In the genomic region with DNA sequence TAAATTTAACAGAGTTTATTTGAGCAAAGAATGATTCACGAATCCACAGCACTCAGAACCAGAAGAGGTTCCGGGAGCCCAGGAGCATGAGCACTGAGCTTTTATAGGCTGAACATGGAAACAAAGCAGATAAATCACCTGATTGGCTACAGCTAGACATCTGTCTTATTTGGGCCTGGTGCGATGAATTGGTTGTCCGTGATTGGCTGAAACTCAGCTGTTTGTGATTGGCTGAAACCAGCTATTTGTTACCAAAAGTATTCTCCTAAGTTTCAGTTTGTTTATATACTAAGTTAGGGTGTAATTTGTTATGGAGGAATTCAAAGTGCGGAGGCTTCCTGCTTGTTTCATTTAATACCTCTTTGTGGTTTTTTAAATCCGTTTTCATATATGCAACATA, we compare ENCODE assay signal across 17 cellular contexts. TPM values are rescaled to one million over a fixed set of nuclear protein-coding genes. Genes with fewer than 3 reads are reported as not detected.
DNase-seq lines count a peak whose midpoint lies in the region; ATAC-seq, FAIRE-seq and TF ChIP-seq lines count a peak whose summit lies in the region.
"Had no signal": no experiment of that assay in that cellular context is flagged by ENCODE, and none has a peak within 500 bp of the region (broad histone marks: within the 10 kb centered on the region; RNA-seq: fewer than 3 reads in every experiment).

No MANE protein-coding gene starts in this region.

- ATAC-seq in activated naive CD8-positive, alpha-beta T cell treated with anti-CD3 and anti-CD28 coated beads, Interleukin-2, amount 10 ng/mL, durations not matched to agents 7 days and 5 days (ENCODE audit: low read depth), result peak; percentile 85
- no peak for ATAC-seq in GM23338
- ATAC-seq in HG02884 (IDR thresholded peaks at IDR 0.05; ENCODE audit: unreplicated experiment), result no peak
- ATAC-seq: left ventricle myocardium superior had no signal

- no peaks in the 10 kb centered on the region for H3K9me2 ChIP-seq in GM23338 (ENCODE audit: insufficient read depth)

- no peak overlapping the region for H3K4me3 ChIP-seq in GM23338
- H3K4me3 ChIP-seq: A549 had no signal

- POLR2A ChIA-PET in activated naive CD8-positive, alpha-beta T cell treated with anti-CD3 and anti-CD28 coated beads, Interleukin-2, amount 10 ng/mL, durations not matched to agents 7 days and 5 days (lab: Charles Lee), result interaction anchor here (0.7 to 3.3 kb wide), 12 partner anchors 10 to 52 kb away, joined by 3 to 21 read pairs (median 8); a partner anchor contains a TSS

- H3K9me3 Mint-ChIP-seq in activated naive CD8-positive, alpha-beta T cell treated with anti-CD3 and anti-CD28 coated beads, Interleukin-2, amount 10 ng/mL, durations not matched to agents 7 days and 5 days, result no peaks in the 10 kb centered on the region
- no peaks in the 10 kb centered on the region for H3K9me3 Mint-ChIP-seq in GM23338
- H3K9me3 Mint-ChIP-seq: neural crest cell had no signal

- no peaks in the 10 kb centered on the region for H3F3A ChIP-seq in GM23338 (replicated peaks; ENCODE audit: low read depth)

- peak overlapping the region; percentile 51 for H3K4me3 Mint-ChIP-seq in activated naive CD8-positive, alpha-beta T cell treated with anti-CD3 and anti-CD28 coated beads, Interleukin-2, amount 10 ng/mL, durations not matched to agents 7 days and 5 days
- no peak overlapping the region for H3K4me3 Mint-ChIP-seq in GM23338
- H3K4me3 Mint-ChIP-seq: neural crest cell had no signal

- H3K27ac Mint-ChIP-seq in activated naive CD8-positive, alpha-beta T cell treated with anti-CD3 and anti-CD28 coated beads, Interleukin-2, amount 10 ng/mL, durations not matched to agents 7 days and 5 days, result peak overlapping the region; percentile 78
- H3K27ac Mint-ChIP-seq in GM23338, result no peak overlapping the region

- no peak overlapping the region for H3K27ac ChIP-seq in GM23338 (ENCODE audit: low read depth)
- H3K27ac ChIP-seq: A549 had no signal

- no peaks in the 10 kb centered on the region for H3K36me3 ChIP-seq in GM23338 (ENCODE audit: insufficient read depth)

- H3K4me1 ChIP-seq in GM23338 (ENCODE audit: insufficient read depth), result peaks cover 6% of the 10 kb centered on the region; the same call in 1 of the 2 replicates
- H3K4me1 ChIP-seq: A549 had no signal

- no peaks in the 10 kb centered on the region for H3K36me3 Mint-ChIP-seq in activated naive CD8-positive, alpha-beta T cell treated with anti-CD3 and anti-CD28 coated beads, Interleukin-2, amount 10 ng/mL, durations not matched to agents 7 days and 5 days
- H3K36me3 Mint-ChIP-seq in GM23338 (ENCODE audit: low read depth), result no peaks in the 10 kb centered on the region

- TF ChIP-seq CTCF in GM23338 (conservative IDR thresholded peaks at IDR 0.05; ENCODE audit: low read depth in 2 of 2), result no peak

- H3K27me3 ChIP-seq in GM23338 (ENCODE audit: insufficient read depth), result no peaks in the 10 kb centered on the region

- H3K4me1 Mint-ChIP-seq in activated naive CD8-positive, alpha-beta T cell treated with anti-CD3 and anti-CD28 coated beads, Interleukin-2, amount 10 ng/mL, durations not matched to agents 7 days and 5 days, result peaks cover 38% of the 10 kb centered on the region
- peaks cover 14% of the 10 kb centered on the region; the same call in 2 of the 3 replicates for H3K4me1 Mint-ChIP-seq in GM23338

- H3K79me2 ChIP-seq in GM23338 (replicated peaks; ENCODE audit: insufficient read depth), result no peaks in the 10 kb centered on the region

- no peaks in the 10 kb centered on the region for H4K20me1 ChIP-seq in GM23338 (replicated peaks; ENCODE audit: insufficient read depth)

- no peak overlapping the region for H2AFZ ChIP-seq in GM23338

- no peak overlapping the region for H3K4me2 ChIP-seq in GM23338
- H3K4me2 ChIP-seq: A549 had no signal

- peak; percentile 62 to 63 for DNase-seq in activated CD4-positive, alpha-beta T cell treated with anti-CD3 and anti-CD28 coated beads for 4 hours
- no peak for DNase-seq in activated CD4-positive, alpha-beta T cell treated with anti-CD3 and anti-CD28 coated beads for 1 hour
- DNase-seq in T-helper 22 cell (ENCODE audit: low read depth) (peak; percentile 19), GM19239 (ENCODE audit: insufficient read length, low spot score) (no peak), GM23338 (ENCODE audit: low spot score) (no peak)
- DNase-seq in activated naive CD8-positive, alpha-beta T cell treated with anti-CD3 and anti-CD28 coated beads, Interleukin-2, amount 10 ng/mL, durations not matched to agents 7 days and 5 days, result no peak
- peak; percentile 43 for DNase-seq in stimulated activated naive CD4-positive, alpha-beta T cell treated with Interleukin-2 at 50 U/mL for 16 hours (lab: John Stamatoyannopoulos, UW)
- DNase-seq: activated CD4-positive, CD25-positive, alpha-beta regulatory T cell treated with anti-CD3 and anti-CD28 coated beads, Interleukin-2, amount 50 U/mL, for 72 hours; cortex of kidney; left ventricle myocardium superior; NCI-H1105; NCI-H345; right cardiac atrium had no signal

- H3K27me3 Mint-ChIP-seq in activated naive CD8-positive, alpha-beta T cell treated with anti-CD3 and anti-CD28 coated beads, Interleukin-2, amount 10 ng/mL, durations not matched to agents 7 days and 5 days, result no peaks in the 10 kb centered on the region
- peaks cover 4% of the 10 kb centered on the region for H3K27me3 Mint-ChIP-seq in GM23338 (ENCODE audit: insufficient read depth, low read depth, poor library complexity)

- no peak for FAIRE-seq in GM19239 (lab: Jason Lieb, UNC)
- FAIRE-seq: A549, D721Med had no signal

TF ChIP-seq in GM23338, 12 proteins besides CTCF, POLR2A, EP300 and RAD21 (continues in another document):
- TF ChIP-seq POLR2AphosphoS5 (IDR thresholded peaks at IDR 0.05; ENCODE audit: low read depth), result no peak
- TF ChIP-seq, protein P1, sequence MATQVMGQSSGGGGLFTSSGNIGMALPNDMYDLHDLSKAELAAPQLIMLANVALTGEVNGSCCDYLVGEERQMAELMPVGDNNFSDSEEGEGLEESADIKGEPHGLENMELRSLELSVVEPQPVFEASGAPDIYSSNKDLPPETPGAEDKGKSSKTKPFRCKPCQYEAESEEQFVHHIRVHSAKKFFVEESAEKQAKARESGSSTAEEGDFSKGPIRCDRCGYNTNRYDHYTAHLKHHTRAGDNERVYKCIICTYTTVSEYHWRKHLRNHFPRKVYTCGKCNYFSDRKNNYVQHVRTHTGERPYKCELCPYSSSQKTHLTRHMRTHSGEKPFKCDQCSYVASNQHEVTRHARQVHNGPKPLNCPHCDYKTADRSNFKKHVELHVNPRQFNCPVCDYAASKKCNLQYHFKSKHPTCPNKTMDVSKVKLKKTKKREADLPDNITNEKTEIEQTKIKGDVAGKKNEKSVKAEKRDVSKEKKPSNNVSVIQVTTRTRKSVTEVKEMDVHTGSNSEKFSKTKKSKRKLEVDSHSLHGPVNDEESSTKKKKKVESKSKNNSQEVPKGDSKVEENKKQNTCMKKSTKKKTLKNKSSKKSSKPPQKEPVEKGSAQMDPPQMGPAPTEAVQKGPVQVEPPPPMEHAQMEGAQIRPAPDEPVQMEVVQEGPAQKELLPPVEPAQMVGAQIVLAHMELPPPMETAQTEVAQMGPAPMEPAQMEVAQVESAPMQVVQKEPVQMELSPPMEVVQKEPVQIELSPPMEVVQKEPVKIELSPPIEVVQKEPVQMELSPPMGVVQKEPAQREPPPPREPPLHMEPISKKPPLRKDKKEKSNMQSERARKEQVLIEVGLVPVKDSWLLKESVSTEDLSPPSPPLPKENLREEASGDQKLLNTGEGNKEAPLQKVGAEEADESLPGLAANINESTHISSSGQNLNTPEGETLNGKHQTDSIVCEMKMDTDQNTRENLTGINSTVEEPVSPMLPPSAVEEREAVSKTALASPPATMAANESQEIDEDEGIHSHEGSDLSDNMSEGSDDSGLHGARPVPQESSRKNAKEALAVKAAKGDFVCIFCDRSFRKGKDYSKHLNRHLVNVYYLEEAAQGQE (IDR thresholded peaks at IDR 0.05; ENCODE audit: unreplicated experiment), result no peak

RNA-seq across cellular contexts. Expression of a gene that starts 15.8 kb away (rescaled TPM):
- 100 to 1,000 TPM; 444 to 452 TPM for total RNA-seq in activated naive CD8-positive, alpha-beta T cell treated with anti-CD3 and anti-CD28 coated beads, Interleukin-2, amount 10 ng/mL, durations not matched to agents 7 days and 5 days
- 0.35 and 0.38 TPM in 2 replicates for total RNA-seq in GM23338 (2014; rRNA removed; shearing (Covaris generic))
- polyA plus RNA-seq in GM23338 (2016; fragmentation: Nextera tagmentation; extraction: Ambion mirVana), result 0.26 and 0.77 TPM in 2 replicates
- total RNA-seq: neural crest cell had no signal
- polyA plus RNA-seq: A549 had no signal

Comparison
In these comparisons a context has a peak if more than half of its experiments do, and no peak if none do; other contexts are left out.
1. DNase-seq: peak in activated CD4-positive, alpha-beta T cell treated with anti-CD3 and anti-CD28 coated beads for 4 hours (2 of 2), T-helper 22 cell (single experiment) and stimulated activated naive CD4-positive, alpha-beta T cell treated with Interleukin-2 at 50 U/mL for 16 hours (single experiment); none in activated CD4-positive, alpha-beta T cell treated with anti-CD3 and anti-CD28 coated beads for 1 hour (single experiment), activated naive CD8-positive, alpha-beta T cell treated with anti-CD3 and anti-CD28 coated beads, Interleukin-2, amount 10 ng/mL, durations not matched to agents 7 days and 5 days (single experiment), GM19239 (single experiment) and GM23338 (single experiment).
2. RNA of a gene that starts 15.8 kb away (total RNA-seq): 444 to 452 TPM in activated naive CD8-positive, alpha-beta T cell treated with anti-CD3 and anti-CD28 coated beads, Interleukin-2, amount 10 ng/mL, durations not matched to agents 7 days and 5 days; 0.35 to 0.38 TPM in GM23338; every median in the first group is over 100 times any median in the second.